19 cellular contexts compared by ENCODE assay signal in the genomic region with DNA sequence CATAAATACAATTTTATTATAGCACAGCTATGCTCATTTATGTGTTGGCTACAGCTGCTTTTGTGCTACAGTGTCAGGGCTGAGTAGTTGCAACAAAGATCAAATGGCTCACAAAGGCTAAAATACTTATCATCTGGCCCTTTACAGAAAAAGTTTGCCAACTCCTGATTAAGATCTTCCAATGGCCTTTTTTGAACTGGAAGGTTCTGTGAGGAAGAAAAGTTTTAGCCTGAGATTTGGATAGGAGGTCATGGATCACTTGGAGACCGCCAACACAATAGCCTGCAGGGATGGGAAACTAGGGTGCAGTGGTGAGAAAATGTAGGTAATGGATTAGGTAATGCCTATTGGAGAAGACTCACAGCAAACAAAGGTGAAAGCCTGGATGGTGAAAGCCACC.
DNase-seq lines count a peak whose midpoint lies in the region; ATAC-seq and TF ChIP-seq lines count a peak whose summit lies in the region.
"Had no signal": no experiment of that assay in that cellular context is flagged by ENCODE, and none has a peak within 500 bp of the region (broad histone marks: within the 10 kb centered on the region; RNA-seq: fewer than 3 reads in every experiment).

No MANE protein-coding gene starts in this region.

- H3K4me3 ChIP-seq in AG04450 (ENCODE audit: low read depth, low read length): no peak overlapping the region
- no peak overlapping the region for H3K4me3 ChIP-seq in ascending aorta
- H3K4me3 ChIP-seq in heart left ventricle: no peak overlapping the region
- H3K4me3 ChIP-seq: BLaER1, dorsolateral prefrontal cortex, psoas muscle, vagina had no signal

- POLR2A ChIA-PET in AG04450 (lab: Yijun Ruan, JAX): interaction anchor here (2.4 kb wide), 1 partner anchor 10 kb away, joined by 17 read pairs; no protein-coding TSS in a partner anchor

- H3K27me3 ChIP-seq in AG04450 (ENCODE audit: control insufficient read depth, insufficient read depth, low read length) (no peaks in the 10 kb centered on the region), ascending aorta (no peaks in the 10 kb centered on the region), heart left ventricle (no peaks in the 10 kb centered on the region)
- H3K27me3 ChIP-seq: BLaER1, vagina had no signal

- peaks cover 0 to 17% of the 10 kb centered on the region in 2 donors for H3K4me1 ChIP-seq in ascending aorta
- H3K4me1 ChIP-seq in heart left ventricle: peaks cover 0 to 16% (median 3%) of the 10 kb centered on the region in 12 donors
- H3K4me1 ChIP-seq: BLaER1, psoas muscle had no signal

- no peak for DNase-seq in AG04450 (ENCODE audit: low read depth, low spot score)
- DNase-seq in ascending aorta (ENCODE audit: low spot score in 2 of 2): no peak
- DNase-seq in fibroblast of peridontal ligament (ENCODE audit: extremely low read depth): peak; percentile 57
- no peak for DNase-seq in sciatic nerve (ENCODE audit: low spot score)
- DNase-seq in heart left ventricle: no peak
- no peak for DNase-seq in stimulated activated CD8-positive, alpha-beta memory T cell treated with anti-CD3 and anti-CD28 coated beads, Interleukin-4, amount 100 ng/mL, for 48 hours
- DNase-seq in NCI-H524 treated with DMSO at 0.1 percent for 48 hours (lab: John Stamatoyannopoulos, UW): no peak
- DNase-seq: activated CD4-positive, alpha-beta T cell treated with anti-CD3 and anti-CD28 coated beads for 4 hours; Calu3; dorsolateral prefrontal cortex; left colon; NCI-H2107; NCI-H510A treated with DMSO at 0.1 percent for 48 hours; psoas muscle had no signal

- H3K36me3 ChIP-seq in ascending aorta: no peaks in the 10 kb centered on the region
- H3K36me3 ChIP-seq in heart left ventricle: no peaks in the 10 kb centered on the region
- H3K36me3 ChIP-seq: BLaER1, vagina had no signal

- H3K27ac ChIP-seq in AG04450 (ENCODE audit: low read depth, low read length): peak overlapping the region; percentile 23
- H3K27ac ChIP-seq in ascending aorta: peak overlapping the region; percentile 29 to 55
- no peak overlapping the region for H3K27ac ChIP-seq in heart left ventricle
- H3K27ac ChIP-seq: BLaER1, epithelial cell of prostate, psoas muscle, vagina had no signal

- ATAC-seq in sciatic nerve: peak; percentile 20
- no peak for ATAC-seq in GM19395 (IDR thresholded peaks at IDR 0.05; ENCODE audit: unreplicated experiment)
- no peak for ATAC-seq in heart left ventricle
- ATAC-seq: HCT116, left colon, psoas muscle had no signal

- 87 to 93% (median 89%) methylated on average over 1 of the region's 1 CpG for WGBS in heart left ventricle, 4 donors

- intact Hi-C loops in ascending aorta (cut with DNase I) (loop anchor here (5.0 kb wide), 1 partner anchor 46 kb away; no protein-coding TSS in a partner anchor), sciatic nerve (cut with DNase I) (no loop called here), heart left ventricle (cut with DNase I) (no loop called here)

- CTCF ChIA-PET in AG04450 (lab: Charles Lee): interaction anchor here (0.6 to 1.7 kb wide), 3 partner anchors 122 to 212 kb away, joined by 3 to 5 read pairs (median 4); no protein-coding TSS in a partner anchor

- TF ChIP-seq CTCF in AG04450 (IDR thresholded peaks at IDR 0.05; ENCODE audit: low read depth, low read length): no peak
- no peak for TF ChIP-seq CTCF in ascending aorta (IDR thresholded peaks at IDR 0.05)
- TF ChIP-seq CTCF in heart left ventricle (IDR thresholded peaks at IDR 0.05): no peak

- H3K9me3 ChIP-seq in AG04450 (ENCODE audit: control insufficient read depth, insufficient read depth, low read length) (no peaks in the 10 kb centered on the region), ascending aorta (no peaks in the 10 kb centered on the region), heart left ventricle (no peaks in the 10 kb centered on the region)
- H3K9me3 ChIP-seq: BLaER1, psoas muscle, vagina had no signal

- no peak for TF ChIP-seq POLR2A in heart left ventricle (IDR thresholded peaks at IDR 0.05)

Comparison
In these comparisons a context has a peak if more than half of its experiments do, and no peak if none do; other contexts are left out.
1. H3K27ac ChIP-seq: peak in AG04450 (single experiment) and ascending aorta (2 of 2); none in heart left ventricle (0 of 12).